7 cellular contexts compared by ENCODE assay signal in genomic region chr10:130510755-130511154, GRCh38.
"Had no signal": no experiment of that assay in that cellular context is flagged by ENCODE, and none has a peak within 500 bp of the region (broad histone marks: within the 10 kb centered on the region; RNA-seq: fewer than 3 reads in every experiment).

No MANE protein-coding gene starts in this region.

- DNase-seq: H9, HCEC 1CT, IMR-90, KG1 had no signal

- H3K27ac ChIP-seq: HL-60 had no signal

- H3K4me3 ChIP-seq: GM23338, K562 had no signal

- H3K4me2 ChIP-seq: GM23338 had no signal
